ENCODE assay signal across 27 cellular contexts in the genomic region with DNA sequence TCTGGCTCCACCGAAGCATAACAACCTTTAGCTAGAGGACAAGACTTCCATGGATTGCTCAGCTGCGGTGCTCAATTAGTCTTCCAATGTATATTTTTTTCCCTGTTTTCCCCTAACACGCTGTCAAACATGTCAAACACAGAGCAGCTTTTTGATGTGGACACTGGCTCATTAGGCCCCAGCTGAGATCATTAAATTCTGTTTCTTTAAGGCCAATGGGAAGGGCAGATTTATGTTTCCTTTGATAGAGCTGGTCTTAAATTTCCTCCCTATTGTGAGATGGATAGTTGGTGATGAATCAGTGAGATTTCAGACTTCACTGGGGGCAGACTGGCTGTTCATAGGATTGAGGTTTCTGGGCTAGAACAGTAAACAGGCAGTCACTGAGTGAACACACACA.
"Had no signal": no experiment of that assay in that cellular context is flagged by ENCODE, and none has a peak within 500 bp of the region (broad histone marks: within the 10 kb centered on the region; RNA-seq: fewer than 3 reads in every experiment).

No MANE protein-coding gene starts in this region.

- H3K36me3 Mint-ChIP-seq: activated naive CD4-positive, alpha-beta T cell treated with anti-CD3 and anti-CD28 coated beads, Interleukin-2, amount 50 U/mL, for 24 hours; natural killer cell treated with Interleukin-12 subunit alpha and Interleukin-12 subunit beta and Interleukin-15 and Interleukin-18, amount 100 ng/mL, for 72 hours had no signal

- H3K9me3 Mint-ChIP-seq: activated CD4-positive, alpha-beta T cell treated with anti-CD3 and anti-CD28 coated beads, Interleukin-2, amount 10 ng/mL, durations not matched to agents 24 days and 14 days; activated naive CD4-positive, alpha-beta T cell treated with anti-CD3 and anti-CD28 coated beads, Interleukin-2, amount 50 U/mL, for 24 hours had no signal

- ATAC-seq: activated naive CD8-positive, alpha-beta T cell treated with anti-CD3 and anti-CD28 coated beads, Interleukin-2, amount 50 U/mL, for 24 hours; esophagus mucosa; foreskin keratinocyte; heart left ventricle; natural killer cell treated with Interleukin-12 subunit alpha and Interleukin-12 subunit beta and Interleukin-15 and Interleukin-18, amount 100 ng/mL, for 72 hours; sciatic nerve; stimulated activated naive CD8-positive, alpha-beta T cell treated with anti-CD3 and anti-CD28 coated beads, Interleukin-15, Interleukin-2, amounts not matched to agents 100 U/mL and 50 U/mL, for 24 hours had no signal

- H3K27ac Mint-ChIP-seq: activated CD4-positive, alpha-beta memory T cell treated with anti-CD3 and anti-CD28 coated beads, Interleukin-2, amount 10 ng/mL, durations not matched to agents 7 days and 5 days; activated CD4-positive, alpha-beta T cell treated with anti-CD3 and anti-CD28 coated beads, Interleukin-2, amount 10 ng/mL, durations not matched to agents 24 days and 14 days; activated naive CD4-positive, alpha-beta T cell treated with anti-CD3 and anti-CD28 coated beads, Interleukin-2, amount 50 U/mL, for 24 hours; activated naive CD8-positive, alpha-beta T cell treated with anti-CD3 and anti-CD28 coated beads, Interleukin-2, amount 50 U/mL, for 24 hours; activated T-cell treated with anti-CD3 and anti-CD28 coated beads, Interleukin-2, amount 50 U/mL, for 24 hours; dendritic cell treated with granulocyte-macrophage colony-stimulating factor and Interleukin-4, amounts not matched to agents 40 ng/mL and 50 ng/mL, for 4 days; endodermal cell; immature natural killer cell; natural killer cell treated with Interleukin-12 subunit alpha and Interleukin-12 subunit beta and Interleukin-15 and Interleukin-18, amount 100 ng/mL, for 72 hours had no signal

- H3K4me3 Mint-ChIP-seq: activated CD4-positive, alpha-beta memory T cell treated with anti-CD3 and anti-CD28 coated beads, Interleukin-2, amount 10 ng/mL, durations not matched to agents 7 days and 5 days; activated CD4-positive, alpha-beta T cell treated with anti-CD3 and anti-CD28 coated beads, Interleukin-2, amount 10 ng/mL, durations not matched to agents 24 days and 14 days; activated naive CD4-positive, alpha-beta T cell treated with anti-CD3 and anti-CD28 coated beads, Interleukin-2, amount 50 U/mL, for 24 hours; activated naive CD8-positive, alpha-beta T cell treated with anti-CD3 and anti-CD28 coated beads, Interleukin-2, amount 50 U/mL, for 24 hours; activated T-cell treated with anti-CD3 and anti-CD28 coated beads, Interleukin-2, amount 50 U/mL, for 24 hours; central memory CD8-positive, alpha-beta T cell; dendritic cell treated with granulocyte-macrophage colony-stimulating factor and Interleukin-4, amounts not matched to agents 40 ng/mL and 50 ng/mL, for 4 days; endodermal cell; immature natural killer cell; natural killer cell treated with Interleukin-12 subunit alpha and Interleukin-12 subunit beta and Interleukin-15 and Interleukin-18, amount 100 ng/mL, for 72 hours had no signal

- H3K4me1 Mint-ChIP-seq: activated CD4-positive, alpha-beta memory T cell treated with anti-CD3 and anti-CD28 coated beads, Interleukin-2, amount 10 ng/mL, durations not matched to agents 7 days and 5 days; activated CD4-positive, alpha-beta T cell treated with anti-CD3 and anti-CD28 coated beads, Interleukin-2, amount 10 ng/mL, durations not matched to agents 24 days and 14 days; activated naive CD4-positive, alpha-beta T cell treated with anti-CD3 and anti-CD28 coated beads, Interleukin-2, amount 50 U/mL, for 24 hours; activated naive CD8-positive, alpha-beta T cell treated with anti-CD3 and anti-CD28 coated beads, Interleukin-2, amount 50 U/mL, for 24 hours; central memory CD8-positive, alpha-beta T cell; endodermal cell; immature natural killer cell had no signal

- H3K27me3 Mint-ChIP-seq: activated CD4-positive, alpha-beta memory T cell treated with anti-CD3 and anti-CD28 coated beads, Interleukin-2, amount 10 ng/mL, durations not matched to agents 7 days and 5 days; activated CD4-positive, alpha-beta T cell treated with anti-CD3 and anti-CD28 coated beads, Interleukin-2, amount 10 ng/mL, durations not matched to agents 24 days and 14 days; activated naive CD4-positive, alpha-beta T cell treated with anti-CD3 and anti-CD28 coated beads, Interleukin-2, amount 50 U/mL, for 24 hours; activated naive CD8-positive, alpha-beta T cell treated with anti-CD3 and anti-CD28 coated beads, Interleukin-2, amount 50 U/mL, for 24 hours; activated T-cell treated with anti-CD3 and anti-CD28 coated beads, Interleukin-2, amount 50 U/mL, for 24 hours; central memory CD8-positive, alpha-beta T cell; dendritic cell treated with granulocyte-macrophage colony-stimulating factor and Interleukin-4, amounts not matched to agents 40 ng/mL and 50 ng/mL, for 4 days; natural killer cell treated with Interleukin-12 subunit alpha and Interleukin-12 subunit beta and Interleukin-15 and Interleukin-18, amount 100 ng/mL, for 72 hours had no signal

- DNase-seq: activated CD4-positive, alpha-beta memory T cell treated with anti-CD3 and anti-CD28 coated beads, Interleukin-2, amount 10 ng/mL, durations not matched to agents 7 days and 5 days; activated CD4-positive, alpha-beta T cell treated with anti-CD3 and anti-CD28 coated beads, Interleukin-2, amount 10 ng/mL, durations not matched to agents 24 days and 14 days; activated CD8-positive, alpha-beta memory T cell treated with anti-CD3 and anti-CD28 coated beads, Interleukin-2, amount 50 U/mL, for 48 hours; activated gamma-delta T cell treated with Interleukin-2 at 50 U/mL for 16 hours; activated naive CD8-positive, alpha-beta T cell treated with anti-CD3 and anti-CD28 coated beads, Interleukin-2, amount 50 U/mL, for 24 hours; activated T-cell treated with anti-CD3 and anti-CD28 coated beads, Interleukin-2, amount 50 U/mL, for 24 hours; amygdala; endodermal cell; foreskin keratinocyte; heart left ventricle; hypothalamus; immature natural killer cell; kidney; left ventricle myocardium inferior; mesendoderm; stimulated activated CD4-positive, alpha-beta T cell treated with anti-CD3 and anti-CD28 coated beads, Interleukin-12 subunit alpha, Interleukin-12 subunit beta, amount 100 ng/mL, for 4 hours; stimulated activated CD4-positive, alpha-beta T cell treated with anti-CD3 and anti-CD28 coated beads, Interleukin-4, amount 100 ng/mL, for 1 hour; stimulated activated naive CD8-positive, alpha-beta T cell treated with anti-CD3 and anti-CD28 coated beads, Interleukin-15, Interleukin-2, amounts not matched to agents 100 U/mL and 50 U/mL, for 24 hours; T-helper 9 cell; trophoblast cell; uterus had no signal
